25 cellular contexts compared by ENCODE assay signal in the genomic region with DNA sequence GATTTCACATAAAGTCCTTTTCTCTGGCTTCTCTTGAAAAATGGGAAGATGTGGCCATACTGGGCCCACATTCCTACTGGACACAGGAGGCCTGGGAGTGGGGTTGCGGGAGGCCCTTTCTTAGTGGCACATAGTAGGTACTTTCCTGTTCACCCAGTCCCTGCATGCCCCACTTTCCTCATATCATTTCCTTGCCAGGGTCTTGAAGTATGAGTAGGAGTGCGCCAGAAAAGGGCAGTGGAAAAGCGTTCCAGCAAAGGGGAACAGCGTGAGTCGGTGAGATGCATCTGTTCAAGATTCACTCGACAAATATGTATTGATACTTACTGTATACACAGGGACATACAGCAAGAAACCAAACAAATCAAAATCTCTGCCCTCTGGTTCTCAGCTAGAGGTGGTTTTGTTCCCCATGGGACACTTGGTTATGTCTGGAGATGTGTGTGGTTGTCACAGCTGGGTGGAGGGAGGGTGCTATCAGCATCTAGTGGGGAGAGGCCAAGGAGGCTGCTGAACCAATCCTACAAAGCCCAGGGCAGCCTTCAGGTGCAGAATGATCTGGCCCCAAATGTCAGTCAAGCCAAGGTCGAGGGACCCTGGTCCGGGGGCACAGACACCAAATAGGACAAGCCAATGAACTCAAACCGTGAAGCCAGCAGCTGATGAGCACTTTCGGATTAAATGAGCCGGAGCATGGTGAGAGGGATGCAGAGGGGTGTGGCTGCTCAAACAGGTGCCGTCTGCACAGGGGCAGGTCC.
A peak's percentile ranks its signal among the peaks of the same experiment; 100 is the strongest.
DNase-seq lines count a peak whose midpoint lies in the region; ATAC-seq, FAIRE-seq and TF ChIP-seq lines count a peak whose summit lies in the region.
"Had no signal": no experiment of that assay in that cellular context is flagged by ENCODE, and none has a peak within 500 bp of the region (broad histone marks: within the 10 kb centered on the region; RNA-seq: fewer than 3 reads in every experiment).

No MANE protein-coding gene starts in this region.

- TF ChIP-seq POLR2A in GM12878 (IDR thresholded peaks at IDR 0.05; ENCODE audit: low read depth, low read length): no peak

- no peak overlapping the region for H2AFZ ChIP-seq in GM12878 (ENCODE audit: control insufficient read depth, low read depth, low read length)

- H3K27ac ChIP-seq in GM12878 (ENCODE audit: control insufficient read depth, insufficient read depth): no peak overlapping the region
- no peak overlapping the region for H3K27ac ChIP-seq in aorta (ENCODE audit: low read depth in 1 of 2, low read length in 2 of 2)
- H3K27ac ChIP-seq: esophagus squamous epithelium, SK-N-MC had no signal

- TF ChIP-seq EP300 in GM12878 (IDR thresholded peaks at IDR 0.05; ENCODE audit: borderline replicate concordance in 1 of 2, control insufficient read depth in 1 of 2, low read depth in 2 of 2, low read length in 2 of 2): no peak

- BruUV-seq in GM12878 (replicated peaks; lab: Mats Ljungman, UMichigan): no TSS peak

- WGBS in GM12878 (ENCODE audit: insufficient coverage, insufficient replicate concordance, low lambda C conversion rate, missing lambda C conversion rate): 23% methylated on average over 12 of the region's 12 CpGs
- 95 to 96% methylated on average over 12 of the region's 12 CpGs for WGBS in aorta, 2 donors

- no peaks in the 10 kb centered on the region for H3K27me3 ChIP-seq in GM12878 (replicated peaks in 1 of 2; ENCODE audit: control insufficient read depth in 2 of 2, insufficient read depth in 2 of 2, low read length in 1 of 2)
- no peaks in the 10 kb centered on the region for H3K27me3 ChIP-seq in aorta (ENCODE audit: control insufficient read depth in 1 of 2, insufficient read depth in 2 of 2, low read length in 1 of 2)
- H3K27me3 ChIP-seq: esophagus squamous epithelium had no signal

- H4K20me1 ChIP-seq in GM12878 (ENCODE audit: control insufficient read depth, insufficient read depth): no peaks in the 10 kb centered on the region

- CTCF ChIA-PET in GM12878 (lab: Yijun Ruan, JAX): no interaction called here

- intact Hi-C loops in GM12878 (cut with micrococcal nuclease; ENCODE audit: unreplicated experiment) (no loop called here), aorta (cut with DNase I) (no loop called here)

- no peak overlapping the region for H3K9ac ChIP-seq in GM12878 (ENCODE audit: control insufficient read depth, insufficient read depth, low read length)

- peak; percentile 18 for ATAC-seq in GM12878
- no peak for ATAC-seq in aorta (ENCODE audit: low FRiP score)
- ATAC-seq in GM21619 (IDR thresholded peaks at IDR 0.05; ENCODE audit: unreplicated experiment): no peak
- ATAC-seq: effector memory CD8-positive, alpha-beta T cell had no signal

- H3K79me2 ChIP-seq in GM12878 (ENCODE audit: control insufficient read depth, insufficient read depth, low read length): no peaks in the 10 kb centered on the region

- no peaks in the 10 kb centered on the region for H3K9me3 ChIP-seq in GM12878 (replicated peaks; ENCODE audit: control insufficient read depth, insufficient read depth, low read length)
- H3K9me3 ChIP-seq in aorta (ENCODE audit: control insufficient read depth, low read length): no peaks in the 10 kb centered on the region
- H3K9me3 ChIP-seq: esophagus squamous epithelium, HAP-1 had no signal

- TF ChIP-seq CTCF in GM12878 (IDR thresholded peaks at IDR 0.05 in 2 of 3, conservative IDR thresholded peaks at IDR 0.05 in 1 of 3; ENCODE audit: control insufficient read depth in 2 of 3, extremely low read depth in 1 of 3, insufficient read depth in 1 of 3, low read depth in 3 of 3, low read length in 3 of 3): no peak

- no peak for TF ChIP-seq RAD21 in GM12878 (IDR thresholded peaks at IDR 0.05; ENCODE audit: insufficient read depth, low read depth, low read length)

- H3K36me3 ChIP-seq in GM12878 (ENCODE audit: control insufficient read depth in 2 of 2, insufficient read depth in 2 of 2, low read length in 1 of 2) (no peaks in the 10 kb centered on the region), aorta (ENCODE audit: control insufficient read depth in 1 of 2, insufficient read depth in 2 of 2, low read length in 1 of 2) (no peaks in the 10 kb centered on the region)
- H3K36me3 ChIP-seq: esophagus squamous epithelium, HAP-1 had no signal

- in situ Hi-C loops in GM12878 (cut with MboI): no loop called here

- peaks cover 68% of the 10 kb centered on the region for H3K4me1 ChIP-seq in GM12878 (ENCODE audit: control insufficient read depth, insufficient read depth, low read length)
- no peaks in the 10 kb centered on the region for H3K4me1 ChIP-seq in aorta (ENCODE audit: control insufficient read depth in 1 of 2, insufficient read depth in 2 of 2, low read length in 2 of 2)
- H3K4me1 ChIP-seq: HAP-1 had no signal

- no peak for FAIRE-seq in GM12878 (lab: Jason Lieb, UNC)
- FAIRE-seq: GM12892 had no signal

- H3K4me2 ChIP-seq in GM12878 (ENCODE audit: control insufficient read depth, insufficient read depth): no peak overlapping the region

- DNase-seq in NCI-H1092 treated with DMSO at 0.1 percent for 48 hours (lab: John Stamatoyannopoulos, UW) (peak; percentile 4), NCI-H1092 (lab: John Stamatoyannopoulos, UW) (no peak), COLO668 (lab: John Stamatoyannopoulos, UW; ENCODE audit: unreplicated experiment) (peak; percentile 69), NCI-H2107 (lab: John Stamatoyannopoulos, UW) (peak; percentile 30), GM12878 (ENCODE audit: low read depth, low spot score) (no peak), aorta (no peak)
- DNase-seq in activated T-cell treated with anti-CD3 and anti-CD28 coated beads, Interleukin-2, amount 50 U/mL, for 1 hour: no peak
- DNase-seq: 8988T; activated CD4-positive, CD25-positive, alpha-beta regulatory T cell treated with anti-CD3 and anti-CD28 coated beads, Interleukin-2, amount 50 U/mL, for 72 hours; activated CD8-positive, alpha-beta memory T cell treated with anti-CD3 and anti-CD28 coated beads, Interleukin-2, amount 50 U/mL, for 4 hours; activated gamma-delta T cell; anterior cingulate cortex; effector memory CD8-positive, alpha-beta T cell; esophagus squamous epithelium; GF-D8; midbrain; MM.1S; NCI-H2081 treated with DMSO at 0.1 percent for 48 hours; stimulated activated CD4-positive, alpha-beta T cell treated with anti-CD3 and anti-CD28 coated beads, Interleukin-4, amount 100 ng/mL, for 24 hours; substantia nigra; T-helper 9 cell had no signal

- H3K4me3 ChIP-seq in GM12878 (no peak overlapping the region), aorta (ENCODE audit: low read length in 2 of 2) (no peak overlapping the region)
- H3K4me3 ChIP-seq: esophagus squamous epithelium, HAP-1, SK-N-MC had no signal

- RAD21 ChIA-PET in GM12878 (lab: Charles Lee; ENCODE audit: unreplicated experiment): no interaction called here

- SMC1A ChIA-PET in GM12878 (lab: Charles Lee; ENCODE audit: uncharacterized antibody, unreplicated experiment): no interaction called here

- POLR2A ChIA-PET in GM12878 (lab: Charles Lee): no interaction called here

TF ChIP-seq in GM12878, 131 proteins besides CTCF, POLR2A, EP300 and RAD21:
- TF ChIP-seq FOXM1 (IDR thresholded peaks at IDR 0.05; ENCODE audit: low read depth, low read length) (no peak), RUNX3 (IDR thresholded peaks at IDR 0.05; ENCODE audit: low read length) (0 out of 2 replicates have a peak, but pooled peaks have one; percentile 16), MYC (IDR thresholded peaks at IDR 0.05; ENCODE audit: insufficient read depth, insufficient read length, insufficient replicate concordance, low read length, severe bottlenecking) (no peak), SIX5 (IDR thresholded peaks at IDR 0.05; ENCODE audit: low read depth, low read length, severe bottlenecking) (no peak), RBBP5 (conservative IDR thresholded peaks at IDR 0.05) (no peak), MEF2B (IDR thresholded peaks at IDR 0.05; ENCODE audit: partially characterized antibody, poor library complexity, severe bottlenecking) (peak; percentile 48)

Comparison
In these comparisons a context has a peak if more than half of its experiments do, and no peak if none do; other contexts are left out.
1. DNase-seq: peak in NCI-H1092 treated with DMSO at 0.1 percent for 48 hours (single experiment), COLO668 (single experiment) and NCI-H2107 (single experiment); none in NCI-H1092 (single experiment), GM12878 (single experiment), aorta (0 of 2) and activated T-cell treated with anti-CD3 and anti-CD28 coated beads, Interleukin-2, amount 50 U/mL, for 1 hour (single experiment).